19 cellular contexts compared by ENCODE assay signal in genomic region chr4:156952078-156952759, GRCh38. TPM values are rescaled to one million over a fixed set of nuclear protein-coding genes. Genes with fewer than 3 reads are reported as not detected.
DNase-seq lines count a peak whose midpoint lies in the region; ATAC-seq and TF ChIP-seq lines count a peak whose summit lies in the region.
"Had no signal": no experiment of that assay in that cellular context is flagged by ENCODE, and none has a peak within 500 bp of the region (broad histone marks: within the 10 kb centered on the region; RNA-seq: fewer than 3 reads in every experiment).

No MANE protein-coding gene starts in this region.

- H3K27ac ChIP-seq in RWPE2 (ENCODE audit: poor library complexity, severe bottlenecking) = peak overlapping the region; percentile 95
- peak overlapping the region; percentile 72 to 90 for H3K27ac ChIP-seq in uterus
- no peak overlapping the region for H3K27ac ChIP-seq in SJCRH30
- H3K27ac ChIP-seq: colonic mucosa, KMS-11 had no signal

- H3K4me3 ChIP-seq in RWPE2 (ENCODE audit: severe bottlenecking) (no peak overlapping the region), epithelial cell of proximal tubule (ENCODE audit: low read depth, low read length) (peak overlapping the region; percentile 33), uterus (no peak overlapping the region), SJCRH30 (no peak overlapping the region)
- H3K4me3 ChIP-seq: colonic mucosa had no signal

- H3K27me3 Mint-ChIP-seq in nephron (ENCODE audit: low read depth) = no peaks in the 10 kb centered on the region
- H3K27me3 Mint-ChIP-seq: memory B cell; naive thymus-derived CD4-positive, alpha-beta T cell had no signal

- H3K4me3 Mint-ChIP-seq in nephron = peak overlapping the region in 1 of 3 experiments; percentile 14
- H3K4me3 Mint-ChIP-seq: CD8-positive, alpha-beta memory T cell; memory B cell; naive thymus-derived CD4-positive, alpha-beta T cell had no signal

- peak overlapping the region; percentile 83 to 95 (median 93) for H3K27ac Mint-ChIP-seq in nephron
- H3K27ac Mint-ChIP-seq: activated T-helper 2 cell treated with anti-CD3 and anti-CD28 coated beads, Interferon-gamma antibody, Interleukin-2, Interleukin-4, amounts not matched to agents 10 μg/mL and 5 μg/mL and 100 μg/mL, durations not matched to agents 14 hours and 24 hours and 36 hours; CD8-positive, alpha-beta memory T cell; memory B cell; naive thymus-derived CD4-positive, alpha-beta T cell had no signal

- H3K9me3 Mint-ChIP-seq in nephron = peaks cover 2% of the 10 kb centered on the region
- H3K9me3 Mint-ChIP-seq: activated T-helper 2 cell treated with anti-CD3 and anti-CD28 coated beads, Interferon-gamma antibody, Interleukin-2, Interleukin-4, amounts not matched to agents 10 μg/mL and 5 μg/mL and 100 μg/mL, durations not matched to agents 14 hours and 24 hours and 36 hours had no signal

- TF ChIP-seq CTCF in RWPE2 (IDR thresholded peaks at IDR 0.05; ENCODE audit: poor library complexity, severe bottlenecking) = no peak
- TF ChIP-seq CTCF in epithelial cell of proximal tubule (conservative IDR thresholded peaks at IDR 0.05; ENCODE audit: low read depth, low read length) = no peak
- no peak for TF ChIP-seq CTCF in nephron (IDR thresholded peaks at IDR 0.05; ENCODE audit: unreplicated experiment in 3 of 3)
- no peak for TF ChIP-seq CTCF in uterus (IDR thresholded peaks at IDR 0.05)

- intact Hi-C loops in uterus (cut with DNase I; ENCODE audit: low total_unique reads) = no loop called here

- 0 out of 2 replicates have a peak, but pooled peaks cover 5% of the 10 kb centered on the region for H3K36me3 ChIP-seq in RWPE2 (ENCODE audit: low read depth)
- H3K36me3 ChIP-seq in uterus = no peaks in the 10 kb centered on the region
- H3K36me3 ChIP-seq in SJCRH30 = no peaks in the 10 kb centered on the region
- H3K36me3 ChIP-seq: colonic mucosa had no signal

- peaks cover 83% of the 10 kb centered on the region for H3K4me1 Mint-ChIP-seq in nephron
- H3K4me1 Mint-ChIP-seq: CD8-positive, alpha-beta memory T cell; memory B cell; naive thymus-derived CD4-positive, alpha-beta T cell had no signal

- ATAC-seq in RWPE2 (ENCODE audit: low read depth) = no peak
- ATAC-seq: naive thymus-derived CD4-positive, alpha-beta T cell; right cardiac atrium had no signal

- DNase-seq in RWPE2 (ENCODE audit: low spot score) (no peak), epithelial cell of proximal tubule (ENCODE audit: low read depth) (no peak), uterus (no peak), glomerular visceral epithelial cell (ENCODE audit: extremely low spot score) (no peak), SJCRH30 (no peak), NCI-H1694 treated with DMSO at 0.1 percent for 48 hours (lab: John Stamatoyannopoulos, UW) (no peak)
- DNase-seq: activated CD8-positive, alpha-beta memory T cell treated with anti-CD3 and anti-CD28 coated beads, Interleukin-2, amount 50 U/mL, for 4 hours; CD8-positive, alpha-beta memory T cell; colonic mucosa; DMS79; naive thymus-derived CD4-positive, alpha-beta T cell; NCI-H2171 treated with DMSO at 0.1 percent for 48 hours; NCI-H526 treated with DMSO at 0.1 percent for 48 hours; right cardiac atrium; RPMI8226 had no signal

- peaks cover 82% of the 10 kb centered on the region for H3K4me1 ChIP-seq in RWPE2 (ENCODE audit: insufficient read depth, poor library complexity, severe bottlenecking)
- peaks cover 0 to 18% of the 10 kb centered on the region in 2 donors for H3K4me1 ChIP-seq in uterus
- peaks cover 6% of the 10 kb centered on the region for H3K4me1 ChIP-seq in SJCRH30
- H3K4me1 ChIP-seq: colonic mucosa had no signal

- TF ChIP-seq POLR2A in uterus (IDR thresholded peaks at IDR 0.05) = no peak

- H3K27me3 ChIP-seq in RWPE2 (ENCODE audit: insufficient read depth, poor library complexity, severe bottlenecking) (no peaks in the 10 kb centered on the region), uterus (no peaks in the 10 kb centered on the region), SJCRH30 (no peaks in the 10 kb centered on the region)
- H3K27me3 ChIP-seq: colonic mucosa had no signal

- peaks cover 3% of the 10 kb centered on the region for H3K36me3 Mint-ChIP-seq in nephron (ENCODE audit: low read depth)
- H3K36me3 Mint-ChIP-seq: CD8-positive, alpha-beta memory T cell; memory B cell; naive thymus-derived CD4-positive, alpha-beta T cell had no signal

- H3K9me3 ChIP-seq in RWPE2 (ENCODE audit: severe bottlenecking) (no peaks in the 10 kb centered on the region), uterus (no peaks in the 10 kb centered on the region), SJCRH30 (replicated peaks) (no peaks in the 10 kb centered on the region)
- H3K9me3 ChIP-seq: colonic mucosa had no signal

RNA-seq across cellular contexts. Expression of gene PDGFC, which starts 19.4 kb away (rescaled TPM):
- total RNA-seq in epithelial cell of proximal tubule (56.7 and 64.7 TPM in 2 replicates), uterus (100 to 1,000 TPM in 1 of 4 donors, 10 to 100 TPM in 3; 22.5 to 103 (median 70.2) TPM)
- 14.1 and 14.6 TPM in 2 replicates for total RNA-seq in SJCRH30 (2014; rRNA removed; shearing (Covaris generic))
- total RNA-seq: activated T-helper 2 cell treated with anti-CD3 and anti-CD28 coated beads, Interferon-gamma antibody, Interleukin-2, Interleukin-4, amounts not matched to agents 10 μg/mL and 5 μg/mL and 100 μg/mL, durations not matched to agents 14 hours and 24 hours and 36 hours had no signal
